Comparison of ENCODE assay signal across 11 cellular contexts in genomic region chr18:12904012-12904516, GRCh38. TPM values are rescaled to one million over a fixed set of nuclear protein-coding genes. Genes with fewer than 3 reads are reported as not detected.
DNase-seq lines count a peak whose midpoint lies in the region; ATAC-seq and TF ChIP-seq lines count a peak whose summit lies in the region.
"Had no signal": no experiment of that assay in that cellular context is flagged by ENCODE, and none has a peak within 500 bp of the region (broad histone marks: within the 10 kb centered on the region; RNA-seq: fewer than 3 reads in every experiment).

No MANE protein-coding gene starts in this region.

- peak overlapping the region in 1 of 2 donors; percentile 70 for H3K27ac ChIP-seq in left lung
- no peak overlapping the region for H3K27ac ChIP-seq in upper lobe of right lung
- H3K27ac ChIP-seq: ascending aorta, neutrophil had no signal

- H3K4me3 ChIP-seq in left lung (no peak overlapping the region), upper lobe of right lung (no peak overlapping the region)
- H3K4me3 ChIP-seq: ascending aorta had no signal

- H3K9me3 ChIP-seq in left lung (no peaks in the 10 kb centered on the region), upper lobe of right lung (no peaks in the 10 kb centered on the region)
- H3K9me3 ChIP-seq: ascending aorta, neutrophil had no signal

- H3K36me3 Mint-ChIP-seq in activated T-cell treated with anti-CD3 and anti-CD28 coated beads, Interleukin-2, amount 50 U/mL, for 4 hours (ENCODE audit: insufficient read depth), result no peaks in the 10 kb centered on the region

- H3K27me3 ChIP-seq in left lung (no peaks in the 10 kb centered on the region), upper lobe of right lung (no peaks in the 10 kb centered on the region)
- H3K27me3 ChIP-seq: ascending aorta had no signal

- peaks cover 13% of the 10 kb centered on the region for H3K4me1 Mint-ChIP-seq in activated T-cell treated with anti-CD3 and anti-CD28 coated beads, Interleukin-2, amount 50 U/mL, for 4 hours (ENCODE audit: low read depth)

- DNase-seq in activated naive CD4-positive, alpha-beta T cell treated with Interleukin-2 at 50 U/mL for 16 hours, result peak; percentile 51
- DNase-seq in activated naive CD4-positive, alpha-beta T cell treated with anti-CD3 and anti-CD28 coated beads, Interleukin-2, amount 50 U/mL, for 16 hours, result no peak
- peak; percentile 48 for DNase-seq in activated T-cell treated with anti-CD3 and anti-CD28 coated beads, Interleukin-2, amount 50 U/mL, for 4 hours
- DNase-seq in left lung, result peak in 1 of 2 donors; percentile 46
- DNase-seq in upper lobe of right lung, result no peak
- DNase-seq in islet precursor cell, result no peak
- DNase-seq: SIG-M5 had no signal

- H3K36me3 ChIP-seq in left lung (no peaks in the 10 kb centered on the region), upper lobe of right lung (no peaks in the 10 kb centered on the region)
- H3K36me3 ChIP-seq: ascending aorta, neutrophil had no signal

- peak overlapping the region; percentile 40 for H3K4me3 Mint-ChIP-seq in activated T-cell treated with anti-CD3 and anti-CD28 coated beads, Interleukin-2, amount 50 U/mL, for 4 hours

- H3K9me3 Mint-ChIP-seq in activated T-cell treated with anti-CD3 and anti-CD28 coated beads, Interleukin-2, amount 50 U/mL, for 4 hours, result no peaks in the 10 kb centered on the region

- no peak for TF ChIP-seq CTCF in left lung (IDR thresholded peaks at IDR 0.05)
- no peak for TF ChIP-seq CTCF in upper lobe of right lung (IDR thresholded peaks at IDR 0.05)

- intact Hi-C loops in left lung (cut with DNase I) (no loop called here), upper lobe of right lung (cut with DNase I) (no loop called here)

- no peaks in the 10 kb centered on the region for H3K27me3 Mint-ChIP-seq in activated T-cell treated with anti-CD3 and anti-CD28 coated beads, Interleukin-2, amount 50 U/mL, for 4 hours (ENCODE audit: low read depth)

- ATAC-seq in activated T-cell treated with anti-CD3 and anti-CD28 coated beads, Interleukin-2, amount 50 U/mL, for 4 hours, result peak; percentile 43 to 48
- peak; percentile 24 for ATAC-seq in left lung
- peak; percentile 69 for ATAC-seq in upper lobe of right lung
- ATAC-seq in HG02938 (IDR thresholded peaks at IDR 0.05; ENCODE audit: unreplicated experiment), result no peak
- no peak for ATAC-seq in GM19351 (IDR thresholded peaks at IDR 0.05; ENCODE audit: unreplicated experiment)

- H3K4me1 ChIP-seq in left lung (peaks cover 0 to 11% of the 10 kb centered on the region in 2 donors), upper lobe of right lung (no peaks in the 10 kb centered on the region)

RNA-seq across cellular contexts. Expression of gene PTPN2, which starts 20.0 kb away (rescaled TPM):
- 10 to 100 TPM; 61.7 to 77.6 (median 65.2) TPM for total RNA-seq in activated T-cell treated with anti-CD3 and anti-CD28 coated beads, Interleukin-2, amount 50 U/mL, for 4 hours
- 10 to 100 TPM; 35.6 to 50.1 TPM for total RNA-seq in left lung
- 53.9 TPM for total RNA-seq in upper lobe of right lung

RNA-seq across cellular contexts. Expression of gene SEH1L, which starts 43.7 kb away (rescaled TPM):
- total RNA-seq in activated T-cell treated with anti-CD3 and anti-CD28 coated beads, Interleukin-2, amount 50 U/mL, for 4 hours, result 100 to 1,000 TPM; 160 to 179 (median 174) TPM
- total RNA-seq in left lung (10 to 100 TPM; 28.3 to 49.9 TPM), upper lobe of right lung (41.5 TPM)

Comparison
In these comparisons a context has a peak if more than half of its experiments do, and no peak if none do; other contexts are left out.
1. DNase-seq: peak in activated naive CD4-positive, alpha-beta T cell treated with Interleukin-2 at 50 U/mL for 16 hours (single experiment) and activated T-cell treated with anti-CD3 and anti-CD28 coated beads, Interleukin-2, amount 50 U/mL, for 4 hours (single experiment); none in activated naive CD4-positive, alpha-beta T cell treated with anti-CD3 and anti-CD28 coated beads, Interleukin-2, amount 50 U/mL, for 16 hours (single experiment), upper lobe of right lung (single experiment) and islet precursor cell (single experiment).
2. ATAC-seq: peak in activated T-cell treated with anti-CD3 and anti-CD28 coated beads, Interleukin-2, amount 50 U/mL, for 4 hours (2 of 2), left lung (single experiment) and upper lobe of right lung (single experiment); none in HG02938 (single experiment) and GM19351 (single experiment).